In genomic region chr1:205317311-205317917, GRCh38 we compare ENCODE assay signal across 8 cellular contexts. TPM values are rescaled to one million over a fixed set of nuclear protein-coding genes. Genes with fewer than 3 reads are reported as not detected.
DNase-seq lines count a peak whose midpoint lies in the region; ATAC-seq and TF ChIP-seq lines count a peak whose summit lies in the region.

No MANE protein-coding gene starts in this region.

- peaks cover 96% of the 10 kb centered on the region for H3K4me1 Mint-ChIP-seq in activated T-helper 1 cell treated with anti-CD3 and anti-CD28 coated beads, Interleukin-12 subunit alpha, Interleukin-12 subunit beta, Interleukin-2, Interleukin-4 antibody, amounts not matched to agents 30 ng/mL and 10 ng/mL and 1 ng/mL, durations not matched to agents 14 hours and 24 hours and 36 hours (ENCODE audit: low read depth)

- DNase-seq in BE2C (peak; percentile 85), NCI-H1092 treated with DMSO at 0.1 percent for 48 hours (lab: John Stamatoyannopoulos, UW) (peak; percentile 99), iPS-NIHi11 (ENCODE audit: low spot score) (peak; percentile 34), spleen (peak; percentile 81), DMS114 treated with DMSO at 0.1 percent for 48 hours (lab: John Stamatoyannopoulos, UW; ENCODE audit: unreplicated experiment) (no peak)
- no peak for DNase-seq in activated T-helper 1 cell treated with anti-CD3 and anti-CD28 coated beads, Interleukin-12 subunit alpha, Interleukin-12 subunit beta, Interleukin-2, Interleukin-4 antibody, amounts not matched to agents 30 ng/mL and 10 ng/mL and 1 ng/mL, durations not matched to agents 14 hours and 24 hours and 36 hours (ENCODE audit: low spot score)

- H3K4me3 ChIP-seq in BE2C (ENCODE audit: low read depth, low read length) (no peak overlapping the region), spleen (peak overlapping the region in 2 of 8 donors; percentile 16 to 93)

- peak overlapping the region; percentile 76 for H3K27ac Mint-ChIP-seq in activated T-helper 1 cell treated with anti-CD3 and anti-CD28 coated beads, Interleukin-12 subunit alpha, Interleukin-12 subunit beta, Interleukin-2, Interleukin-4 antibody, amounts not matched to agents 30 ng/mL and 10 ng/mL and 1 ng/mL, durations not matched to agents 14 hours and 24 hours and 36 hours

- TF ChIP-seq POLR2A in spleen (IDR thresholded peaks at IDR 0.05): no peak

- H3K4me1 ChIP-seq in BE2C: peaks cover 35% of the 10 kb centered on the region
- H3K4me1 ChIP-seq in spleen: peaks cover 71 to 95% (median 92%) of the 10 kb centered on the region in 6 donors

- H3K9me3 ChIP-seq in BE2C (no peaks in the 10 kb centered on the region), spleen (no peaks in the 10 kb centered on the region)

- 0 out of 2 replicates have a peak, but pooled peaks have one; percentile 5 for TF ChIP-seq CTCF in BE2C (IDR thresholded peaks at IDR 0.05; ENCODE audit: low read depth, low read length)
- no peak for TF ChIP-seq CTCF in spleen (IDR thresholded peaks at IDR 0.05 in 8 of 11, conservative IDR thresholded peaks at IDR 0.05 in 3 of 11)

- peak overlapping the region; percentile 12 to 97 (median 95) for H3K27ac ChIP-seq in spleen

- H3K36me3 ChIP-seq in BE2C (no peaks in the 10 kb centered on the region), spleen (peaks cover 0 to 6% (median 0%) of the 10 kb centered on the region in 6 donors)

- WGBS in spleen, 5 donors: 33 to 54% (median 46%) methylated on average over 6 to 7 of the region's 7 CpGs

- intact Hi-C loops in activated T-helper 1 cell treated with anti-CD3 and anti-CD28 coated beads, Interleukin-12 subunit alpha, Interleukin-12 subunit beta, Interleukin-2, Interleukin-4 antibody, amounts not matched to agents 30 ng/mL and 10 ng/mL and 1 ng/mL, durations not matched to agents 14 hours and 24 hours and 36 hours (cut with micrococcal nuclease): no loop called here
- intact Hi-C loops in spleen (cut with DNase I; ENCODE audit: low total_unique reads): no loop called here

- peak overlapping the region; percentile 71 for H3K4me3 Mint-ChIP-seq in activated T-helper 1 cell treated with anti-CD3 and anti-CD28 coated beads, Interleukin-12 subunit alpha, Interleukin-12 subunit beta, Interleukin-2, Interleukin-4 antibody, amounts not matched to agents 30 ng/mL and 10 ng/mL and 1 ng/mL, durations not matched to agents 14 hours and 24 hours and 36 hours

- H3K36me3 Mint-ChIP-seq in activated T-helper 1 cell treated with anti-CD3 and anti-CD28 coated beads, Interleukin-12 subunit alpha, Interleukin-12 subunit beta, Interleukin-2, Interleukin-4 antibody, amounts not matched to agents 30 ng/mL and 10 ng/mL and 1 ng/mL, durations not matched to agents 14 hours and 24 hours and 36 hours (ENCODE audit: low read depth): peaks cover 2% of the 10 kb centered on the region

- ATAC-seq in HG03439 (IDR thresholded peaks at IDR 0.05; ENCODE audit: unreplicated experiment) (no peak), HG03354 (IDR thresholded peaks at IDR 0.05; ENCODE audit: poor library complexity, severe bottlenecking, unreplicated experiment) (no peak)

- H3K9me3 Mint-ChIP-seq in activated T-helper 1 cell treated with anti-CD3 and anti-CD28 coated beads, Interleukin-12 subunit alpha, Interleukin-12 subunit beta, Interleukin-2, Interleukin-4 antibody, amounts not matched to agents 30 ng/mL and 10 ng/mL and 1 ng/mL, durations not matched to agents 14 hours and 24 hours and 36 hours: no peaks in the 10 kb centered on the region

- H3K27me3 Mint-ChIP-seq in activated T-helper 1 cell treated with anti-CD3 and anti-CD28 coated beads, Interleukin-12 subunit alpha, Interleukin-12 subunit beta, Interleukin-2, Interleukin-4 antibody, amounts not matched to agents 30 ng/mL and 10 ng/mL and 1 ng/mL, durations not matched to agents 14 hours and 24 hours and 36 hours (ENCODE audit: insufficient read depth): peaks cover 2% of the 10 kb centered on the region

- H3K27me3 ChIP-seq in BE2C (no peaks in the 10 kb centered on the region), spleen (replicated peaks in 1 of 7) (no peaks in the 10 kb centered on the region)

RNA-seq across cellular contexts. Expression of gene NUAK2, which starts 4.1 kb away (rescaled TPM):
- polyA plus RNA-seq in BE2C (2012; ENCODE audit: insufficient read depth, insufficient read length, low read depth): 0.66 TPM
- 1.1 and 1.3 TPM in 2 replicates for total RNA-seq in activated T-helper 1 cell treated with anti-CD3 and anti-CD28 coated beads, Interleukin-12 subunit alpha, Interleukin-12 subunit beta, Interleukin-2, Interleukin-4 antibody, amounts not matched to agents 30 ng/mL and 10 ng/mL and 1 ng/mL, durations not matched to agents 14 hours and 24 hours and 36 hours
- total RNA-seq in spleen: 10 to 100 TPM in 6 of 7 donors, 1 to 10 TPM in 1; 9.3 to 32.7 (median 20.0) TPM
- 1 to 10 TPM; 5.7 to 6.6 (median 5.8) TPM for polyA plus RNA-seq in spleen

RNA-seq across cellular contexts. Expression of gene KLHDC8A, which starts 39.3 kb away (rescaled TPM):
- 3.2 TPM for polyA plus RNA-seq in BE2C (2012; ENCODE audit: insufficient read depth, insufficient read length, low read depth)
- total RNA-seq in activated T-helper 1 cell treated with anti-CD3 and anti-CD28 coated beads, Interleukin-12 subunit alpha, Interleukin-12 subunit beta, Interleukin-2, Interleukin-4 antibody, amounts not matched to agents 30 ng/mL and 10 ng/mL and 1 ng/mL, durations not matched to agents 14 hours and 24 hours and 36 hours: not detected in 2 replicates
- 1 to 10 TPM in 1 of 7 donors, under 1 TPM in 3, not detected in 3; 0.17 to 2.8 (median 0.62) TPM for total RNA-seq in spleen
- under 1 TPM; 0.26 to 0.48 (median 0.39) TPM for polyA plus RNA-seq in spleen

Comparison
In these comparisons a context has a peak if more than half of its experiments do, and no peak if none do; other contexts are left out.
1. DNase-seq: peak in BE2C (single experiment), NCI-H1092 treated with DMSO at 0.1 percent for 48 hours (single experiment), iPS-NIHi11 (single experiment) and spleen (single experiment); none in activated T-helper 1 cell treated with anti-CD3 and anti-CD28 coated beads, Interleukin-12 subunit alpha, Interleukin-12 subunit beta, Interleukin-2, Interleukin-4 antibody, amounts not matched to agents 30 ng/mL and 10 ng/mL and 1 ng/mL, durations not matched to agents 14 hours and 24 hours and 36 hours (single experiment) and DMS114 treated with DMSO at 0.1 percent for 48 hours (single experiment).